In genomic region chr16:81645303-81645702, GRCh38 we compare ENCODE assay signal across 8 cellular contexts.
DNase-seq lines count a peak whose midpoint lies in the region; ATAC-seq and TF ChIP-seq lines count a peak whose summit lies in the region.

No MANE protein-coding gene starts in this region.

- POLR2A ChIA-PET in HEK293 (lab: Yijun Ruan, JAX), result no interaction called here

- WGBS in tibial nerve, 2 donors, result 77 to 83% methylated on average over 6 to 17 of the region's 19 CpGs

- H3K27me3 ChIP-seq in tibial nerve, result no peaks in the 10 kb centered on the region

- H3K4me1 ChIP-seq in HEK293 (ENCODE audit: control insufficient read depth, insufficient read depth, low read length), result peaks cover 5% of the 10 kb centered on the region; the same call in 1 of the 2 replicates
- H3K4me1 ChIP-seq in tibial nerve, result peaks cover 0 to 17% (median 4%) of the 10 kb centered on the region in 4 donors

- no peak for TF ChIP-seq CTCF in HEK293 (tag by site-specific recombination; IDR thresholded peaks at IDR 0.05)
- no peak for TF ChIP-seq CTCF in tibial nerve (IDR thresholded peaks at IDR 0.05)

- H3K4me3 ChIP-seq in HEK293 (ENCODE audit: low read depth, low read length) (no peak overlapping the region), skeletal muscle cell (ENCODE audit: low read depth, low read length) (no peak overlapping the region), tibial nerve (no peak overlapping the region)

- no peak for TF ChIP-seq EP300 in tibial nerve (IDR thresholded peaks at IDR 0.05)

- DNase-seq in SHP77 treated with DMSO at 0.1 percent for 48 hours (lab: John Stamatoyannopoulos, UW), result peak; percentile 77
- peak; percentile 45 to 90 (median 72) for DNase-seq in head of caudate nucleus
- DNase-seq in skeletal muscle cell (ENCODE audit: low read depth), result peak; percentile 89
- no peak for DNase-seq in tibial nerve (ENCODE audit: low spot score in 2 of 2)
- no peak for DNase-seq in stimulated activated CD8-positive, alpha-beta memory T cell treated with anti-CD3 and anti-CD28 coated beads, Interleukin-4, amount 100 ng/mL, for 48 hours
- DNase-seq in activated CD8-positive, alpha-beta memory T cell treated with anti-CD3 and anti-CD28 coated beads for 24 hours, result no peak

- CTCF ChIA-PET in HEK293 (lab: Yijun Ruan, JAX), result no interaction called here

- intact Hi-C loops in head of caudate nucleus (cut with DNase I), result no loop called here

- H3K27ac ChIP-seq in HEK293 (ENCODE audit: extremely low read depth, low read depth, low read length) (no peak overlapping the region), tibial nerve (no peak overlapping the region)

- no peaks in the 10 kb centered on the region for H3K9me3 ChIP-seq in HEK293 (ENCODE audit: control insufficient read depth, insufficient read depth, low read depth, low read length)
- no peaks in the 10 kb centered on the region for H3K9me3 ChIP-seq in tibial nerve

- no peak for TF ChIP-seq POLR2A in tibial nerve (IDR thresholded peaks at IDR 0.05)

- H3K36me3 ChIP-seq in HEK293 (ENCODE audit: control insufficient read depth in 2 of 2, insufficient read depth in 1 of 2, low read length in 2 of 2) (peaks cover 0 to 4% of the 10 kb centered on the region in 2 experiments; a peak in 1 of 3 replicates), tibial nerve (peaks cover 0 to 18% (median 0%) of the 10 kb centered on the region in 3 donors)

- no peak for ATAC-seq in GM21723 (IDR thresholded peaks at IDR 0.05; ENCODE audit: unreplicated experiment)

TF ChIP-seq in HEK293, 187 proteins besides CTCF, POLR2A, EP300 and RAD21:
- TF ChIP-seq ZNF785 (tag by site-specific recombination; IDR thresholded peaks at IDR 0.05), result no peak
- TF ChIP-seq ZNF19 (tag by site-specific recombination; IDR thresholded peaks at IDR 0.05; ENCODE audit: low read depth), result no peak
- no peak for TF ChIP-seq ZFP69B (tag by site-specific recombination; IDR thresholded peaks at IDR 0.05)
- TF ChIP-seq SCRT1 (tag by site-specific recombination; IDR thresholded peaks at IDR 0.05; ENCODE audit: borderline replicate concordance), result peak; percentile 74; the same call in 1 of the 2 replicates
- TF ChIP-seq MYNN (tag by site-specific recombination; IDR thresholded peaks at IDR 0.05; ENCODE audit: borderline replicate concordance), result peak; percentile 44; the same call in 1 of the 2 replicates
- TF ChIP-seq ZNF132 (tag by site-specific recombination; IDR thresholded peaks at IDR 0.05; ENCODE audit: borderline replicate concordance), result no peak
- TF ChIP-seq ZBTB49 (tag by site-specific recombination; IDR thresholded peaks at IDR 0.05; ENCODE audit: low read depth), result no peak
- no peak for TF ChIP-seq ZNF621 (tag by site-specific recombination; IDR thresholded peaks at IDR 0.05)
- TF ChIP-seq ZNF837 (tag by site-specific recombination; IDR thresholded peaks at IDR 0.05), result no peak
- TF ChIP-seq ZNF548 (tag by site-specific recombination; IDR thresholded peaks at IDR 0.05), result no peak
- peak; percentile 83 for TF ChIP-seq SCRT2 (tag by site-specific recombination; IDR thresholded peaks at IDR 0.05)
- TF ChIP-seq ZIC2 (tag by site-specific recombination; IDR thresholded peaks at IDR 0.05), result peak; percentile 56
- TF ChIP-seq ZNF239 (tag by site-specific recombination; IDR thresholded peaks at IDR 0.05), result no peak
- TF ChIP-seq ZNF843 (tag by site-specific recombination; IDR thresholded peaks at IDR 0.05), result no peak
- peak; percentile 17; the same call in 1 of the 2 replicates for TF ChIP-seq ZNF600 (tag by site-specific recombination; IDR thresholded peaks at IDR 0.05)
- no peak for TF ChIP-seq ZNF768 (tag by site-specific recombination; IDR thresholded peaks at IDR 0.05)
- TF ChIP-seq EGR2 (tag by site-specific recombination; IDR thresholded peaks at IDR 0.05; ENCODE audit: low read depth), result no peak
- TF ChIP-seq GLIS1 (tag by site-specific recombination; IDR thresholded peaks at IDR 0.05), result peak; percentile 50

Comparison
In these comparisons a context has a peak if more than half of its experiments do, and no peak if none do; other contexts are left out.
1. DNase-seq: peak in SHP77 treated with DMSO at 0.1 percent for 48 hours (single experiment), head of caudate nucleus (42 of 42) and skeletal muscle cell (single experiment); none in tibial nerve (0 of 2), stimulated activated CD8-positive, alpha-beta memory T cell treated with anti-CD3 and anti-CD28 coated beads, Interleukin-4, amount 100 ng/mL, for 48 hours (single experiment) and activated CD8-positive, alpha-beta memory T cell treated with anti-CD3 and anti-CD28 coated beads for 24 hours (single experiment).